ENCODE assay signal across 15 cellular contexts in genomic region chr3:100682854-100683760, GRCh38. TPM values are rescaled to one million over a fixed set of nuclear protein-coding genes. Genes with fewer than 3 reads are reported as not detected.
A peak's percentile ranks its signal among the peaks of the same experiment; 100 is the strongest.
DNase-seq lines count a peak whose midpoint lies in the region; ATAC-seq, FAIRE-seq and TF ChIP-seq lines count a peak whose summit lies in the region.
"Had no signal": no experiment of that assay in that cellular context is flagged by ENCODE, and none has a peak within 500 bp of the region (broad histone marks: within the 10 kb centered on the region; RNA-seq: fewer than 3 reads in every experiment).

No MANE protein-coding gene starts in this region.

- RAD21 ChIA-PET in GM12878 (lab: Charles Lee; ENCODE audit: unreplicated experiment): interaction anchor here (1.8 kb wide), 1 partner anchor 28 kb away, joined by 4 read pairs; no protein-coding TSS in a partner anchor

- H2AFZ ChIP-seq in GM12878 (ENCODE audit: control insufficient read depth, low read depth, low read length): peak overlapping the region; percentile 37
- H2AFZ ChIP-seq: neural progenitor cell had no signal

- intact Hi-C loops in GM12878 (cut with micrococcal nuclease; ENCODE audit: unreplicated experiment): no loop called here
- intact Hi-C loops in testis (cut with DNase I; ENCODE audit: low total_unique reads): no loop called here

- FAIRE-seq in GM12878 (lab: Jason Lieb, UNC): no peak
- FAIRE-seq: keratinocyte had no signal

- no peaks in the 10 kb centered on the region; the same call in 2 of the 3 replicates for H3K9me3 ChIP-seq in GM12878 (replicated peaks; ENCODE audit: control insufficient read depth, insufficient read depth, low read length)
- no peaks in the 10 kb centered on the region for H3K9me3 ChIP-seq in testis

- TF ChIP-seq RAD21 in GM12878 (IDR thresholded peaks at IDR 0.05; ENCODE audit: insufficient read depth, low read depth, low read length): no peak

- BruUV-seq in GM12878 (replicated peaks; lab: Mats Ljungman, UMichigan): no TSS peak

- H3K27me3 ChIP-seq in GM12878 (replicated peaks in 1 of 2; ENCODE audit: control insufficient read depth in 2 of 2, insufficient read depth in 2 of 2, low read length in 1 of 2) (no peaks in the 10 kb centered on the region), testis (no peaks in the 10 kb centered on the region)
- H3K27me3 ChIP-seq: neural progenitor cell had no signal

- TF ChIP-seq EP300 in GM12878 (IDR thresholded peaks at IDR 0.05; ENCODE audit: borderline replicate concordance in 1 of 2, control insufficient read depth in 1 of 2, low read depth in 2 of 2, low read length in 2 of 2): no peak

- H3K79me2 ChIP-seq in GM12878 (ENCODE audit: control insufficient read depth, insufficient read depth, low read length): no peaks in the 10 kb centered on the region

- H3K27ac ChIP-seq in GM12878 (ENCODE audit: control insufficient read depth, insufficient read depth) (no peak overlapping the region), testis (no peak overlapping the region)
- H3K27ac ChIP-seq: neural progenitor cell had no signal

- WGBS in GM12878 (ENCODE audit: insufficient coverage, insufficient replicate concordance, low lambda C conversion rate, missing lambda C conversion rate): 55% methylated on average over 18 of the region's 18 CpGs
- WGBS in testis, 2 donors: 64 to 65% methylated on average over 12 to 18 of the region's 18 CpGs

- CTCF ChIA-PET in GM12878 (lab: Yijun Ruan, JAX): interaction anchor here (0.9 to 1.2 kb wide), 3 partner anchors 9 to 36 kb away, joined by 4 read pairs; no protein-coding TSS in a partner anchor

- TF ChIP-seq CTCF in GM12878 (IDR thresholded peaks at IDR 0.05 in 2 of 3, conservative IDR thresholded peaks at IDR 0.05 in 1 of 3; ENCODE audit: control insufficient read depth in 2 of 3, extremely low read depth in 1 of 3, insufficient read depth in 1 of 3, low read depth in 3 of 3, low read length in 3 of 3) (no peak), testis (IDR thresholded peaks at IDR 0.05) (no peak)

- no peaks in the 10 kb centered on the region; the same call in 1 of the 2 replicates for H4K20me1 ChIP-seq in GM12878 (ENCODE audit: control insufficient read depth, insufficient read depth)

- TF ChIP-seq POLR2A in GM12878 (IDR thresholded peaks at IDR 0.05; ENCODE audit: low read depth, low read length) (no peak), testis (IDR thresholded peaks at IDR 0.05) (no peak)

- POLR2A ChIA-PET in GM12878 (lab: Charles Lee): interaction anchor here (0.8 kb wide), 1 partner anchor 27 kb away, joined by 3 read pairs; no protein-coding TSS in a partner anchor

- H3K36me3 ChIP-seq in GM12878 (ENCODE audit: control insufficient read depth in 2 of 2, insufficient read depth in 2 of 2, low read length in 1 of 2): no peaks in the 10 kb centered on the region
- H3K36me3 ChIP-seq in testis (ENCODE audit: low read depth, missing control alignments): no peaks in the 10 kb centered on the region
- H3K36me3 ChIP-seq: neural progenitor cell had no signal

- DNase-seq in NCI-H69 (lab: John Stamatoyannopoulos, UW): peak; percentile 8
- no peak for DNase-seq in GM12878 (ENCODE audit: low read depth, low spot score)
- no peak for DNase-seq in left lobe of liver (ENCODE audit: low spot score)
- DNase-seq in testis: no peak
- no peak for DNase-seq in NCI-H526 treated with DMSO at 0.1 percent for 48 hours (lab: John Stamatoyannopoulos, UW)
- DNase-seq in effector CD4-positive, alpha-beta T cell: no peak
- DNase-seq: COR-L47, hippocampal formation, KG1, NCI-H2081 treated with DMSO at 0.1 percent for 48 hours, NCI-H526, OCI-M1 had no signal

- SMC1A ChIA-PET in GM12878 (lab: Charles Lee; ENCODE audit: uncharacterized antibody, unreplicated experiment): no interaction called here

- in situ Hi-C loops in GM12878 (cut with MboI): no loop called here

- peak overlapping the region; percentile 25; the same call in 1 of the 2 replicates for H3K4me2 ChIP-seq in GM12878 (ENCODE audit: control insufficient read depth, insufficient read depth)
- H3K4me2 ChIP-seq: neural progenitor cell had no signal

- H3K4me1 ChIP-seq in GM12878 (ENCODE audit: control insufficient read depth, insufficient read depth, low read length) (no peaks in the 10 kb centered on the region), testis (no peaks in the 10 kb centered on the region)
- H3K4me1 ChIP-seq: neural progenitor cell had no signal

- no peak overlapping the region for H3K9ac ChIP-seq in GM12878 (ENCODE audit: control insufficient read depth, insufficient read depth, low read length)
- H3K9ac ChIP-seq: neural progenitor cell had no signal

- ATAC-seq in GM12878 (peak; percentile 56), left lobe of liver (peak; percentile 40), HG03342 (IDR thresholded peaks at IDR 0.05; ENCODE audit: unreplicated experiment) (no peak)

- H3K4me3 ChIP-seq in GM12878: no peak overlapping the region
- peak overlapping the region; percentile 7 to 50 for H3K4me3 ChIP-seq in testis
- H3K4me3 ChIP-seq: neural progenitor cell had no signal

TF ChIP-seq in GM12878, 131 proteins besides CTCF, POLR2A, EP300 and RAD21 (continues in another document):
- no peak for TF ChIP-seq SMAD1 (IDR thresholded peaks at IDR 0.05; ENCODE audit: low read depth, partially characterized antibody)
- no peak for TF ChIP-seq ZBTB11 (CRISPR knock-in tag; IDR thresholded peaks at IDR 0.05)
- TF ChIP-seq ZNF207 (IDR thresholded peaks at IDR 0.05; ENCODE audit: borderline replicate concordance): no peak
- no peak for TF ChIP-seq HCFC1 (IDR thresholded peaks at IDR 0.05; ENCODE audit: low read length)
- TF ChIP-seq POU2F2 (IDR thresholded peaks at IDR 0.05; ENCODE audit: borderline replicate concordance, low read depth, low read length): no peak
- no peak for TF ChIP-seq ZBED1 (IDR thresholded peaks at IDR 0.05; ENCODE audit: borderline replicate concordance)
- TF ChIP-seq HDAC2 (IDR thresholded peaks at IDR 0.05): no peak
- no peak for TF ChIP-seq BMI1 (IDR thresholded peaks at IDR 0.05; ENCODE audit: borderline replicate concordance)
- TF ChIP-seq NR2C2 (IDR thresholded peaks at IDR 0.05; ENCODE audit: borderline replicate concordance, control insufficient read depth, insufficient read length, low read depth): no peak
- TF ChIP-seq IRF4 (IDR thresholded peaks at IDR 0.05; ENCODE audit: low read depth, low read length): no peak

RNA-seq across cellular contexts. Expression of gene TFG, which starts 26.2 kb away (rescaled TPM):
- 113 and 121 TPM in 2 replicates for total RNA-seq in GM12878 (2013; cell fraction: nucleolus; rRNA removed)
- total RNA-seq in GM12878 (2014; rRNA removed): 42.7 and 45.1 TPM in 2 replicates
- total RNA-seq in GM12878 (2014; rRNA removed; fragmentation: Illumina TruSeq; extraction: Trizol): 52.2 and 53.8 TPM in 2 replicates
- total RNA-seq in GM12878 (2021): 56.0 and 57.5 TPM in 2 replicates
- 50.8 TPM for polyA plus RNA-seq in GM12878 (2011; ENCODE audit: low read depth)
- polyA plus RNA-seq in GM12878 (2011; rRNA removed): 58.5 and 62.4 TPM in 2 replicates
- 65.3 and 76.5 TPM in 2 replicates for polyA plus RNA-seq in GM12878 (2011; cell fraction: cytosol; rRNA removed)
- 77.0 and 90.0 TPM in 2 replicates for polyA plus RNA-seq in GM12878 (2011; cell fraction: nucleus; rRNA removed)
- 63.7 and 79.9 TPM in 2 replicates for polyA plus RNA-seq in GM12878 (2012)
- polyA plus RNA-seq in GM12878 (2014; fragmentation: Illumina TruSeq; extraction: Trizol): 103 and 104 TPM in 2 replicates
- 10 to 100 TPM; 29.3 to 47.6 TPM for polyA plus RNA-seq in GM12878 (2014; fragmentation: Nextera tagmentation; extraction: Ambion mirVana)
- polyA plus RNA-seq in GM12878 (2014; rRNA removed): 48.8 and 57.8 TPM in 2 replicates
- 100 to 1,000 TPM; 115 to 126 TPM for polyA plus RNA-seq in GM12878 (2016; fragmentation: Nextera tagmentation; extraction: Ambion mirVana)
- polyA minus RNA-seq in GM12878 (2011; rRNA and poly(A)+ RNA removed): 38.0 and 43.3 TPM in 2 replicates
- polyA minus RNA-seq in GM12878 (2011; cell fraction: cytosol; rRNA and poly(A)+ RNA removed): 22.5 and 26.2 TPM in 2 replicates
- polyA minus RNA-seq in GM12878 (2011; cell fraction: nucleus; rRNA and poly(A)+ RNA removed): 52.3 and 74.4 TPM in 2 replicates
- 50.2 TPM for total RNA-seq in left lobe of liver
- 100 to 1,000 TPM; 107 TPM for total RNA-seq in testis
- 116 TPM for polyA plus RNA-seq in testis (ENCODE audit: insufficient read depth, low read depth, low replicate concordance)
